In genomic region chr5:154866841-154867240, GRCh38 we compare ENCODE assay signal across 18 cellular contexts.
"Had no signal": no experiment of that assay in that cellular context is flagged by ENCODE, and none has a peak within 500 bp of the region (broad histone marks: within the 10 kb centered on the region; RNA-seq: fewer than 3 reads in every experiment).

No MANE protein-coding gene starts in this region.

- H3K27me3 Mint-ChIP-seq: naive B cell had no signal

- H3K27ac ChIP-seq: body of pancreas, colonic mucosa, heart right ventricle, pancreas, sigmoid colon had no signal

- DNase-seq: activated CD4-positive, alpha-beta T cell treated with anti-CD3 and anti-CD28 coated beads for 48 hours; activated gamma-delta T cell treated with Interleukin-2 at 50 U/mL for 16 hours; amniotic stem cell; body of pancreas; caudate nucleus; colonic mucosa; effector CD4-positive, alpha-beta T cell; heart right ventricle; naive B cell; pancreas; RPMI8226; SIG-M5; sigmoid colon; spleen; stimulated activated CD4-positive, alpha-beta T cell treated with anti-CD3 and anti-CD28 coated beads, Interleukin-1b, Interleukin-23, amount 100 ng/mL, for 48 hours; T-helper 2 cell; tibial artery had no signal

- H3K4me3 ChIP-seq: body of pancreas, colonic mucosa, heart right ventricle, pancreas, sigmoid colon, spleen, tibial artery had no signal

- H3K9me3 ChIP-seq: body of pancreas, colonic mucosa, heart right ventricle, pancreas, sigmoid colon, spleen, tibial artery had no signal

- H3K4me3 Mint-ChIP-seq: naive B cell, WTC11 had no signal

- H3K27ac Mint-ChIP-seq: WTC11 had no signal

- H3K27me3 ChIP-seq: body of pancreas, colonic mucosa, heart right ventricle, pancreas, sigmoid colon, spleen, tibial artery had no signal

- ATAC-seq: body of pancreas, heart right ventricle, pancreas, WTC11 had no signal

- H3K4me1 Mint-ChIP-seq: WTC11 had no signal

- H3K9me3 Mint-ChIP-seq: naive B cell, WTC11 had no signal
